In genomic region chr17:7687908-7688807, GRCh38 we compare ENCODE assay signal across 1 cellular context.
TF ChIP-seq lines count a peak whose summit lies in the region.

TSS of gene WRAP53 (plus strand) at chr17:7688477. CDS start at chr17:7688649, 172 bp downstream.

TF ChIP-seq in HepG2, 621 proteins besides CTCF, POLR2A, EP300 and RAD21 (continued from another document and continues in another):
- no peak for TF ChIP-seq HIC2 (CRISPR knock-in tag; IDR thresholded peaks at IDR 0.05; ENCODE audit: low read depth)
- TF ChIP-seq CHCHD3 (CRISPR knock-in tag; IDR thresholded peaks at IDR 0.05) = no peak
- TF ChIP-seq IRX3 (CRISPR knock-in tag; IDR thresholded peaks at IDR 0.05; ENCODE audit: borderline replicate concordance, low read depth) = no peak
- no peak for TF ChIP-seq CERS6 (CRISPR knock-in tag; IDR thresholded peaks at IDR 0.05)
- TF ChIP-seq ZNF710 (CRISPR knock-in tag; IDR thresholded peaks at IDR 0.05; ENCODE audit: borderline replicate concordance) = no peak
- TF ChIP-seq DPF2 (CRISPR knock-in tag; IDR thresholded peaks at IDR 0.05; ENCODE audit: borderline replicate concordance, low read depth) = no peak
- TF ChIP-seq ZNF782 (CRISPR knock-in tag; IDR thresholded peaks at IDR 0.05; ENCODE audit: borderline replicate concordance) = no peak
- peak; percentile 68; the same call in 1 of the 2 replicates for TF ChIP-seq ZNF614 (CRISPR knock-in tag; IDR thresholded peaks at IDR 0.05; ENCODE audit: borderline replicate concordance)
- no peak for TF ChIP-seq REST (IDR thresholded peaks at IDR 0.05; ENCODE audit: borderline replicate concordance in 1 of 2, low read depth in 1 of 2, low read length in 2 of 2)
- no peak for TF ChIP-seq ETV6 (CRISPR knock-in tag; conservative IDR thresholded peaks at IDR 0.05)
- peak; percentile 79 for TF ChIP-seq STAG1 (CRISPR knock-in tag; IDR thresholded peaks at IDR 0.05)
- TF ChIP-seq FOXJ3 (CRISPR knock-in tag; IDR thresholded peaks at IDR 0.05; ENCODE audit: borderline replicate concordance) = no peak
- no peak for TF ChIP-seq ZBTB20 (CRISPR knock-in tag; IDR thresholded peaks at IDR 0.05; ENCODE audit: borderline replicate concordance, low read depth)
- TF ChIP-seq FOXP1 (IDR thresholded peaks at IDR 0.05) = no peak
- TF ChIP-seq FOXP1 (CRISPR knock-in tag; IDR thresholded peaks at IDR 0.05) = no peak
- TF ChIP-seq ZNF841 (CRISPR knock-in tag; IDR thresholded peaks at IDR 0.05; ENCODE audit: borderline replicate concordance) = no peak
- TF ChIP-seq AKAP8 (CRISPR knock-in tag; IDR thresholded peaks at IDR 0.05) = no peak
- TF ChIP-seq ATF7 (IDR thresholded peaks at IDR 0.05) = no peak
- no peak for TF ChIP-seq ATF7 (CRISPR knock-in tag; IDR thresholded peaks at IDR 0.05)
- peak; percentile 84 for TF ChIP-seq HOXA3 (CRISPR knock-in tag; IDR thresholded peaks at IDR 0.05)
- no peak for TF ChIP-seq ELF4 (CRISPR knock-in tag; IDR thresholded peaks at IDR 0.05; ENCODE audit: borderline replicate concordance)
- no peak for TF ChIP-seq PAWR (CRISPR knock-in tag; IDR thresholded peaks at IDR 0.05; ENCODE audit: borderline replicate concordance)
- no peak for TF ChIP-seq BHLHE40 (IDR thresholded peaks at IDR 0.05; ENCODE audit: low read length)
- TF ChIP-seq ATRX (CRISPR knock-in tag; IDR thresholded peaks at IDR 0.05; ENCODE audit: borderline replicate concordance) = no peak
- peak; percentile 88 for TF ChIP-seq GABPB1 (CRISPR knock-in tag; IDR thresholded peaks at IDR 0.05)
- TF ChIP-seq GZF1 (CRISPR knock-in tag; IDR thresholded peaks at IDR 0.05) = no peak
- no peak for TF ChIP-seq ZNF549 (CRISPR knock-in tag; IDR thresholded peaks at IDR 0.05)
- no peak for TF ChIP-seq ZBTB49 (CRISPR knock-in tag; IDR thresholded peaks at IDR 0.05; ENCODE audit: borderline replicate concordance)
- TF ChIP-seq FOXK2 (IDR thresholded peaks at IDR 0.05) = no peak
- TF ChIP-seq TCF7L2 (IDR thresholded peaks at IDR 0.05; ENCODE audit: low read depth, low read length) = no peak
- TF ChIP-seq MATR3 (CRISPR knock-in tag; IDR thresholded peaks at IDR 0.05) = no peak
- no peak for TF ChIP-seq ZNF615 (CRISPR knock-in tag; IDR thresholded peaks at IDR 0.05; ENCODE audit: borderline replicate concordance)
- peak; percentile 51; the same call in 1 of the 2 replicates for TF ChIP-seq RXRB (CRISPR knock-in tag; IDR thresholded peaks at IDR 0.05; ENCODE audit: borderline replicate concordance)
- TF ChIP-seq ZNF496 (CRISPR knock-in tag; IDR thresholded peaks at IDR 0.05; ENCODE audit: insufficient replicate concordance) = no peak
- no peak for TF ChIP-seq ZNF333 (CRISPR knock-in tag; IDR thresholded peaks at IDR 0.05; ENCODE audit: borderline replicate concordance)
- no peak for TF ChIP-seq JUN (CRISPR knock-in tag; IDR thresholded peaks at IDR 0.05)
- TF ChIP-seq GMEB2 (CRISPR knock-in tag; IDR thresholded peaks at IDR 0.05; ENCODE audit: low read depth) = peak; percentile 80
- TF ChIP-seq ZNF276 (CRISPR knock-in tag; IDR thresholded peaks at IDR 0.05; ENCODE audit: low read depth) = no peak
- no peak for TF ChIP-seq ZNF260 (CRISPR knock-in tag; IDR thresholded peaks at IDR 0.05; ENCODE audit: borderline replicate concordance, low read depth)
- no peak for TF ChIP-seq ZNF225 (CRISPR knock-in tag; IDR thresholded peaks at IDR 0.05)
- TF ChIP-seq ZSCAN21 (CRISPR knock-in tag; IDR thresholded peaks at IDR 0.05; ENCODE audit: borderline replicate concordance) = no peak
- no peak for TF ChIP-seq REXO4 (CRISPR knock-in tag; IDR thresholded peaks at IDR 0.05; ENCODE audit: borderline replicate concordance)
- TF ChIP-seq CSRNP1 (CRISPR knock-in tag; IDR thresholded peaks at IDR 0.05) = no peak
- TF ChIP-seq DNMT1 (CRISPR knock-in tag; IDR thresholded peaks at IDR 0.05) = no peak
- TF ChIP-seq ZNF446 (CRISPR knock-in tag; IDR thresholded peaks at IDR 0.05) = no peak
- TF ChIP-seq KDM5B (CRISPR knock-in tag; IDR thresholded peaks at IDR 0.05; ENCODE audit: borderline replicate concordance) = no peak
- TF ChIP-seq ELK4 (CRISPR knock-in tag; IDR thresholded peaks at IDR 0.05; ENCODE audit: borderline replicate concordance) = no peak
- no peak for TF ChIP-seq ZNF512 (CRISPR knock-in tag; IDR thresholded peaks at IDR 0.05)
- TF ChIP-seq ARID2 (CRISPR knock-in tag; IDR thresholded peaks at IDR 0.05; ENCODE audit: borderline replicate concordance) = no peak
